In genomic region chr18:32358529-32358928, GRCh38 we compare ENCODE assay signal across 23 cellular contexts.
DNase-seq lines count a peak whose midpoint lies in the region; ATAC-seq, FAIRE-seq and TF ChIP-seq lines count a peak whose summit lies in the region.
"Had no signal": no experiment of that assay in that cellular context is flagged by ENCODE, and none has a peak within 500 bp of the region (broad histone marks: within the 10 kb centered on the region; RNA-seq: fewer than 3 reads in every experiment).

No MANE protein-coding gene starts in this region.

- H3K4me3 Mint-ChIP-seq in GM23338, result no peak overlapping the region
- H3K4me3 Mint-ChIP-seq: CD8-positive, alpha-beta memory T cell; HFFc6 had no signal

- H3K4me1 Mint-ChIP-seq in GM23338, result peaks cover 14% of the 10 kb centered on the region; the same call in 2 of the 3 replicates
- H3K4me1 Mint-ChIP-seq: CD8-positive, alpha-beta memory T cell had no signal

- H3K27me3 ChIP-seq in GM23338 (ENCODE audit: insufficient read depth) (no peaks in the 10 kb centered on the region), pancreas (no peaks in the 10 kb centered on the region)
- H3K27me3 ChIP-seq: MG63, SJSA1 had no signal

- no peaks in the 10 kb centered on the region for H3K36me3 Mint-ChIP-seq in GM23338 (ENCODE audit: low read depth)
- H3K36me3 Mint-ChIP-seq: CD8-positive, alpha-beta memory T cell had no signal

- WGBS in pancreas, 2 donors, result 30 to 41% methylated on average over 9 of the region's 9 CpGs

- H3K4me2 ChIP-seq in GM23338, result no peak overlapping the region

- peaks cover 5% of the 10 kb centered on the region; the same call in 1 of the 2 replicates for H3K4me1 ChIP-seq in GM23338 (ENCODE audit: insufficient read depth)
- H3K4me1 ChIP-seq in pancreas, result peaks cover 50 to 65% (median 50%) of the 10 kb centered on the region in 3 donors

- no peaks in the 10 kb centered on the region for H3K36me3 ChIP-seq in GM23338 (ENCODE audit: insufficient read depth)
- no peaks in the 10 kb centered on the region for H3K36me3 ChIP-seq in pancreas
- H3K36me3 ChIP-seq: HAP-1, MG63, SJSA1 had no signal

- no peaks in the 10 kb centered on the region for H3K79me2 ChIP-seq in GM23338 (replicated peaks; ENCODE audit: insufficient read depth)

- no peaks in the 10 kb centered on the region for H3K9me2 ChIP-seq in GM23338 (ENCODE audit: insufficient read depth)

- DNase-seq in D721Med (ENCODE audit: insufficient read length, low spot score) (no peak), GM23338 (ENCODE audit: low spot score) (no peak), choroid plexus epithelial cell (ENCODE audit: low read depth) (peak; percentile 37), pancreas (no peak), NCI-H524 (lab: John Stamatoyannopoulos, UW) (no peak)
- no peak for DNase-seq in stimulated activated CD4-positive, alpha-beta T cell treated with anti-CD3 and anti-CD28 coated beads, Interleukin-4, amount 100 ng/mL, for 1 hour
- DNase-seq: C1 segment of cervical spinal cord; CD8-positive, alpha-beta memory T cell; GM23248; HFFc6; KG1; MG63; NCI-H1105 treated with DMSO at 0.1 percent for 48 hours; NCI-H146; NCI-H1930; NCI-H2107; NCI-H524 treated with DMSO at 0.1 percent for 48 hours; NCI-H774 had no signal

- TF ChIP-seq CTCF in D721Med (IDR thresholded peaks at IDR 0.05; ENCODE audit: insufficient read depth, missing control alignments) (no peak), GM23338 (conservative IDR thresholded peaks at IDR 0.05; ENCODE audit: low read depth in 2 of 2) (no peak), choroid plexus epithelial cell (conservative IDR thresholded peaks at IDR 0.05; ENCODE audit: low read depth, low read length) (no peak), pancreas (IDR thresholded peaks at IDR 0.05) (no peak)

- no peaks in the 10 kb centered on the region for H3K9me3 ChIP-seq in pancreas
- H3K9me3 ChIP-seq: HAP-1, MG63, SJSA1 had no signal

- no peaks in the 10 kb centered on the region for H3K27me3 Mint-ChIP-seq in GM23338 (ENCODE audit: insufficient read depth, low read depth, poor library complexity)

- no peaks in the 10 kb centered on the region for H3K9me3 Mint-ChIP-seq in GM23338
- H3K9me3 Mint-ChIP-seq: CD8-positive, alpha-beta memory T cell; HFFc6 had no signal

- H3K27ac Mint-ChIP-seq in GM23338, result no peak overlapping the region
- H3K27ac Mint-ChIP-seq: CD8-positive, alpha-beta memory T cell; HFFc6 had no signal

- no peaks in the 10 kb centered on the region for H3F3A ChIP-seq in GM23338 (replicated peaks; ENCODE audit: low read depth)

- intact Hi-C loops in pancreas (cut with DNase I), result no loop called here

- no peaks in the 10 kb centered on the region for H4K20me1 ChIP-seq in GM23338 (replicated peaks; ENCODE audit: insufficient read depth)

- H3K4me3 ChIP-seq in GM23338 (no peak overlapping the region), choroid plexus epithelial cell (ENCODE audit: low read depth, low read length) (no peak overlapping the region), pancreas (no peak overlapping the region)
- H3K4me3 ChIP-seq: GM23248, HAP-1, MG63, SJSA1 had no signal

- ATAC-seq in GM23338, result peak; percentile 29; the same call in 1 of the 3 replicates
- ATAC-seq in pancreas, result peak; percentile 71 to 82 (median 72)
- ATAC-seq in activated CD4-positive, CD25-positive, alpha-beta regulatory T cell treated with anti-CD3 and anti-CD28 coated beads, Interleukin-2, amount 50 U/mL, for 24 hours, result no peak

- FAIRE-seq in D721Med (lab: Jason Lieb, UNC) (peak; percentile 44), pancreas (lab: Jason Lieb, UNC) (no peak)
- FAIRE-seq: HTR-8/SVneo, RCC 7860 had no signal

- no peak overlapping the region for H2AFZ ChIP-seq in GM23338
- H2AFZ ChIP-seq: GM23248 had no signal

- H3K27ac ChIP-seq in GM23338 (ENCODE audit: low read depth) (no peak overlapping the region; the same call in 1 of the 2 replicates), pancreas (peak overlapping the region in 3 of 4 donors; percentile 7 to 59 (median 9))
- H3K27ac ChIP-seq: GM23248, SJSA1 had no signal

TF ChIP-seq in GM23338, 12 proteins besides CTCF, POLR2A, EP300 and RAD21 (continues in another document):
- TF ChIP-seq ZNF462 (CRISPR knock-in tag; IDR thresholded peaks at IDR 0.05) (no peak), ZNF114 (CRISPR knock-in tag; IDR thresholded peaks at IDR 0.05) (no peak), JUNB (IDR thresholded peaks at IDR 0.05; ENCODE audit: unreplicated experiment) (no peak), EZH2 (IDR thresholded peaks at IDR 0.05; ENCODE audit: low read depth, unreplicated experiment) (no peak), EZH2phosphoT487 (IDR thresholded peaks at IDR 0.05; ENCODE audit: unreplicated experiment) (no peak), POLR2AphosphoS5 (IDR thresholded peaks at IDR 0.05; ENCODE audit: low read depth) (no peak), STAT1 (IDR thresholded peaks at IDR 0.05; ENCODE audit: unreplicated experiment) (no peak), ETS1 (IDR thresholded peaks at IDR 0.05) (no peak), CREB1 (CRISPR knock-in tag; IDR thresholded peaks at IDR 0.05; ENCODE audit: low read depth) (no peak), ZNF331 (CRISPR knock-in tag; IDR thresholded peaks at IDR 0.05; ENCODE audit: low read depth) (no peak)

Comparison
In these comparisons a context has a peak if more than half of its experiments do, and no peak if none do; other contexts are left out.
1. ATAC-seq: peak in GM23338 (single experiment) and pancreas (4 of 4); none in activated CD4-positive, CD25-positive, alpha-beta regulatory T cell treated with anti-CD3 and anti-CD28 coated beads, Interleukin-2, amount 50 U/mL, for 24 hours (0 of 2).